ENCODE assay signal across 14 cellular contexts in genomic region chr21:46509760-46510159, GRCh38. TPM values are rescaled to one million over a fixed set of nuclear protein-coding genes. Genes with fewer than 3 reads are reported as not detected.
DNase-seq lines count a peak whose midpoint lies in the region; ATAC-seq, FAIRE-seq and TF ChIP-seq lines count a peak whose summit lies in the region.
"Had no signal": no experiment of that assay in that cellular context is flagged by ENCODE, and none has a peak within 500 bp of the region (broad histone marks: within the 10 kb centered on the region; RNA-seq: fewer than 3 reads in every experiment).

No MANE protein-coding gene starts in this region.

- no TSS peak for BruUV-seq in K562 (replicated peaks; lab: Mats Ljungman, UMichigan)

- H3K4me2 ChIP-seq in K562 (ENCODE audit: insufficient read depth, low read length): no peak overlapping the region

- in situ Hi-C loops in K562 (cut with MboI): no loop called here

- no peak for TF ChIP-seq CTCF in AG10803 (conservative IDR thresholded peaks at IDR 0.05; ENCODE audit: low read length)
- no peak for TF ChIP-seq CTCF in K562 (IDR thresholded peaks at IDR 0.05 in 2 of 3, conservative IDR thresholded peaks at IDR 0.05 in 1 of 3; ENCODE audit: insufficient read depth in 2 of 3, low read depth in 1 of 3, low read length in 3 of 3)
- TF ChIP-seq CTCF in left lung (IDR thresholded peaks at IDR 0.05): no peak

- H4K20me1 ChIP-seq in K562 (replicated peaks; ENCODE audit: control insufficient read depth, insufficient read depth, low read length): no peaks in the 10 kb centered on the region

- TF ChIP-seq EP300 in K562 (IDR thresholded peaks at IDR 0.05; ENCODE audit: low read length): no peak

- intact Hi-C loops in K562 (cut with micrococcal nuclease): no loop called here
- intact Hi-C loops in left lung (cut with DNase I): no loop called here

- H3K79me2 ChIP-seq in K562 (ENCODE audit: control insufficient read depth, insufficient read depth, low read length): no peaks in the 10 kb centered on the region

- TF ChIP-seq POLR2A in K562 (conservative IDR thresholded peaks at IDR 0.05): no peak

- H3K27ac ChIP-seq in K562 (ENCODE audit: extremely low read depth, low read depth, low read length) (no peak overlapping the region), left lung (no peak overlapping the region)

- no peaks in the 10 kb centered on the region for H3K4me1 ChIP-seq in K562 (replicated peaks in 1 of 2; ENCODE audit: control insufficient read depth in 2 of 2, insufficient read depth in 2 of 2, low read length in 2 of 2)
- H3K4me1 ChIP-seq in left lung: peaks cover 1% of the 10 kb centered on the region in 2 donors

- no peak overlapping the region for H2AFZ ChIP-seq in K562 (ENCODE audit: low read depth, low read length)

- no peak for ATAC-seq in K562
- ATAC-seq in left lung: peak; percentile 96
- no peak for ATAC-seq in GM21367 (IDR thresholded peaks at IDR 0.05; ENCODE audit: unreplicated experiment)
- ATAC-seq: activated CD4-positive, CD25-positive, alpha-beta regulatory T cell treated with anti-CD3 and anti-CD28 coated beads, Interleukin-2, amount 50 U/mL, for 24 hours; Panc1 had no signal

- no peak overlapping the region for H3K9ac ChIP-seq in K562 (ENCODE audit: insufficient read depth in 1 of 2, low read depth in 2 of 2, low read length in 2 of 2)

- TF ChIP-seq RAD21 in K562 (CRISPR knock-in tag; conservative IDR thresholded peaks at IDR 0.05 in 1 of 2, IDR thresholded peaks at IDR 0.05 in 1 of 2): no peak

- peak; percentile 4 for DNase-seq in AG10803 (ENCODE audit: low read depth)
- peak; percentile 69 for DNase-seq in LoVo (ENCODE audit: low spot score)
- no peak for DNase-seq in K562 (ENCODE audit: extremely low read depth in 1 of 4, low spot score in 3 of 4)
- DNase-seq in left lung: peak in 1 of 2 donors; percentile 80
- no peak for DNase-seq in OCI-M2 (lab: John Stamatoyannopoulos, UW; ENCODE audit: unreplicated experiment)
- no peak for DNase-seq in NCI-H146 (lab: John Stamatoyannopoulos, UW)
- DNase-seq in SHP77 (lab: John Stamatoyannopoulos, UW): no peak
- DNase-seq: caudate nucleus, GDM1, head of caudate nucleus, NCI-H2029 had no signal

- H3K36me3 ChIP-seq in K562 (ENCODE audit: control insufficient read depth, insufficient read depth, low read length) (peaks cover 58% of the 10 kb centered on the region), left lung (peaks cover 0 to 80% of the 10 kb centered on the region in 2 donors)

- 75% methylated on average over 8 of the region's 8 CpGs for WGBS in K562 (ENCODE audit: insufficient coverage, low coverage, missing lambda C conversion rate)

- no peak for FAIRE-seq in K562 (lab: Jason Lieb, UNC)

- CTCF ChIA-PET in K562 (lab: Yijun Ruan, JAX; ENCODE audit: low intra/inter-chr PET ratio): no interaction called here

- H3K27me3 ChIP-seq in K562 (ENCODE audit: control insufficient read depth in 2 of 2, insufficient read depth in 2 of 2, low read length in 2 of 2) (no peaks in the 10 kb centered on the region), left lung (no peaks in the 10 kb centered on the region)

- no peaks in the 10 kb centered on the region for H3K9me1 ChIP-seq in K562 (ENCODE audit: control insufficient read depth, insufficient read depth, low read length)

- POLR2A ChIA-PET in K562 (lab: Yijun Ruan, JAX): interaction anchor here (0.6 to 1.3 kb wide), 3 partner anchors 9 to 77 kb away, joined by 3 to 5 read pairs (median 4); no protein-coding TSS in a partner anchor

- H3K9me3 ChIP-seq in K562 (replicated peaks; ENCODE audit: control insufficient read depth, insufficient read depth, low read depth, low read length): no peaks in the 10 kb centered on the region
- no peaks in the 10 kb centered on the region for H3K9me3 ChIP-seq in left lung

- H3K4me3 ChIP-seq in AG10803 (ENCODE audit: low read length) (no peak overlapping the region), K562 (no peak overlapping the region), left lung (no peak overlapping the region)

TF ChIP-seq in K562, 482 proteins besides CTCF, POLR2A, EP300 and RAD21:
- TF ChIP-seq FOSL1 (tag; conservative IDR thresholded peaks at IDR 0.05) (peak; percentile 32; the same call in 1 of the 2 replicates), CEBPB (tag; IDR thresholded peaks at IDR 0.05) (no peak), SPI1 (IDR thresholded peaks at IDR 0.05; ENCODE audit: borderline replicate concordance, low read depth, low read length) (no peak), NFXL1 (CRISPR knock-in tag; IDR thresholded peaks at IDR 0.05) (no peak), NR1H2 (CRISPR knock-in tag; IDR thresholded peaks at IDR 0.05) (no peak)

RNA-seq across cellular contexts. Expression of gene DIP2A, which starts 51.1 kb away (rescaled TPM):
- total RNA-seq in K562 (2011; cell fraction: chromatin; rRNA removed; ENCODE audit: low replicate concordance): 344 and 474 TPM in 2 replicates
- 211 and 231 TPM in 2 replicates for total RNA-seq in K562 (2011; cell fraction: nucleolus; rRNA removed)
- 245 and 258 TPM in 2 replicates for total RNA-seq in K562 (2011; cell fraction: nucleoplasm; rRNA removed)
- 13.8 and 19.7 TPM in 2 replicates for total RNA-seq in K562 (2014; rRNA removed)
- 14.9 and 19.1 TPM in 2 replicates for total RNA-seq in K562 (2014; rRNA removed; fragmentation: Illumina TruSeq; extraction: Trizol)
- 19.6 and 20.3 TPM in 2 replicates for total RNA-seq in K562 (2015; rRNA removed; fragmentation: Illumina TruSeq; extraction: Trizol)
- total RNA-seq in K562 (2021): 31.1 and 32.3 TPM in 2 replicates
- polyA plus RNA-seq in K562 (2011; rRNA removed): 34.5 and 41.3 TPM in 2 replicates
- 22.5 and 24.1 TPM in 2 replicates for polyA plus RNA-seq in K562 (2011; cell fraction: cytosol; rRNA removed)
- 167 and 196 TPM in 2 replicates for polyA plus RNA-seq in K562 (2011; cell fraction: nucleus; rRNA removed)
- 21.7 and 36.7 TPM in 2 replicates for polyA plus RNA-seq in K562 (2012)
- polyA plus RNA-seq in K562 (2014; fragmentation: Illumina TruSeq; extraction: Trizol): 21.3 and 23.9 TPM in 2 replicates
- 1 to 10 TPM; 4.3 to 4.6 TPM for polyA plus RNA-seq in K562 (2014; fragmentation: Nextera tagmentation; extraction: Ambion mirVana)
- 30.0 and 31.1 TPM in 2 replicates for polyA plus RNA-seq in K562 (2014; rRNA removed)
- 48.3 and 48.8 TPM in 2 replicates for polyA minus RNA-seq in K562 (2011; rRNA and poly(A)+ RNA removed)
- polyA minus RNA-seq in K562 (2011; cell fraction: cytosol; rRNA and poly(A)+ RNA removed): 21.6 and 23.7 TPM in 2 replicates
- polyA minus RNA-seq in K562 (2011; cell fraction: nucleus; rRNA and poly(A)+ RNA removed): 89.9 and 113 TPM in 2 replicates
- total RNA-seq in left lung: 10 to 100 TPM; 31.5 to 33.2 TPM

Comparison
In these comparisons a context has a peak if more than half of its experiments do, and no peak if none do; other contexts are left out.
1. DNase-seq: peak in AG10803 (single experiment) and LoVo (single experiment); none in K562 (0 of 4), OCI-M2 (single experiment), NCI-H146 (single experiment) and SHP77 (0 of 2).